In the genomic region with DNA sequence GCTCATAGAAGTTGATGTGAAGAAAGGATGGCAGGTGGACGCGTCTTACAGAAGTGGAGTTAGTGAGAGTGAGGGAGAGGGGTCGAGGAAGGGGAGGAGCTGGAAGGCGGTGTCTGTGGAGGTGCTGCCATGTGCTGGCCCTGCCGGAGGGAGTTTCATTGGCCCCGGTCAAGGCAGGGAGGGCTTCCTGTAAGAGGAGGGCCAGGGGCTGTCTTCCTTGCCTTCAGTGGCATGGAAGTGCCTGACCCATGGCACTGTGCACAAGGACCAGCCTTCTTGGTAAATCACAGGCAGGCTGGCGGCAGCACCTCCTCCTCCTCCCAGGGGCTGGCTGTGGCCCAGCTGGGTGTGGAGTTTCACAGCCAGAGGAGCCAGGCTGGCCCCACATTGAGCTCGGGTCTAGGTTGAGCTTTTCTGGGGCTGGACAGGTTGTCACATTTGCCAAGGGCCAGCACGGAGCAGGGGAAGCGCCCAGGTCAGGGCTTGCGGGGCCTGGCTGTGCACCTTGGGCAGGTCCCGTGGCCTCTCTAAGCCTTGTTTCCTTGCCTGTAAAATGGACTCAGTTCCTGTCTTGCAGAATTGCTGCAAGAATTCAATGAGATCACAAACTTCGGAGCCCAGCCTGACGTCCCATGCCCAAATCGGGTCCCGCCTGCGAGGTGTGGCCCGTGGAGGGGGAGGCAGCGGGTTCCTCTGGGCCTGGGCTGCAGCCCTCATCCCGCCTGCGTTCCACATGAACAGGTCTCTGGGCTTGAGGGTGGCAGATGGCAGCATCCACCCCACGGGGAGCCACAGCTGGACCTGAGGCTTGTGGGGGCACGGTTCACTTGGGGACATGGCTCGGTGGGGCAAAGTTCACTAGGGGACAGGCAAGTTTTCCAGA, we compare ENCODE assay signal across 13 cellular contexts. TPM values are rescaled to one million over a fixed set of nuclear protein-coding genes. Genes with fewer than 3 reads are reported as not detected.
DNase-seq lines count a peak whose midpoint lies in the region; ATAC-seq, FAIRE-seq and TF ChIP-seq lines count a peak whose summit lies in the region.
"Had no signal": no experiment of that assay in that cellular context is flagged by ENCODE, and none has a peak within 500 bp of the region (broad histone marks: within the 10 kb centered on the region; RNA-seq: fewer than 3 reads in every experiment).

No MANE protein-coding gene starts in this region.

- FAIRE-seq in HTR-8/SVneo (lab: Jason Lieb, UNC), result peak; percentile 62

- H3K9me3 ChIP-seq in right atrium auricular region, result no peaks in the 10 kb centered on the region
- H3K9me3 ChIP-seq in skeletal muscle tissue (ENCODE audit: control insufficient read depth in 3 of 3, low read length in 3 of 3), result no peaks in the 10 kb centered on the region
- H3K9me3 ChIP-seq: Caco-2, SJSA1 had no signal

- ATAC-seq in GM21619 (IDR thresholded peaks at IDR 0.05; ENCODE audit: unreplicated experiment) (no peak), GM19328 (IDR thresholded peaks at IDR 0.05; ENCODE audit: unreplicated experiment) (no peak)
- ATAC-seq: effector memory CD8-positive, alpha-beta T cell; natural killer cell had no signal

- DNase-seq in HTR-8/SVneo (ENCODE audit: insufficient read length, low spot score) (no peak), amniotic epithelial cell (ENCODE audit: low read depth) (peak; percentile 51), right atrium auricular region (ENCODE audit: low spot score) (peak; percentile 81), NOMO-1 treated with DMSO at 0.1 percent for 48 hours (lab: John Stamatoyannopoulos, UW; ENCODE audit: unreplicated experiment) (no peak)
- no peak for DNase-seq in activated naive CD4-positive, alpha-beta T cell (lab: John Stamatoyannopoulos, UW)
- DNase-seq: Caco-2; effector memory CD8-positive, alpha-beta T cell; natural killer cell; NCI-H510A had no signal

- H3K36me3 ChIP-seq in right atrium auricular region (no peaks in the 10 kb centered on the region), skeletal muscle tissue (ENCODE audit: control insufficient read depth in 3 of 3, insufficient read depth in 3 of 3, low read length in 3 of 3) (no peaks in the 10 kb centered on the region)
- H3K36me3 ChIP-seq: SJSA1 had no signal

- H3K27ac ChIP-seq in right atrium auricular region (peak overlapping the region; percentile 49 to 56), skeletal muscle tissue (ENCODE audit: low read depth, low read length) (no peak overlapping the region)
- H3K27ac ChIP-seq: SJSA1 had no signal

- TF ChIP-seq CTCF in right atrium auricular region (IDR thresholded peaks at IDR 0.05), result no peak

- peaks cover 0 to 84% of the 10 kb centered on the region in 2 donors for H3K4me1 ChIP-seq in right atrium auricular region
- peaks cover 55 to 58% (median 57%) of the 10 kb centered on the region in 3 donors for H3K4me1 ChIP-seq in skeletal muscle tissue (ENCODE audit: control insufficient read depth in 3 of 3, insufficient read depth in 3 of 3, low read length in 3 of 3)
- H3K4me1 ChIP-seq: Caco-2 had no signal

- H3K9ac ChIP-seq in skeletal muscle tissue (ENCODE audit: low read depth in 1 of 3, low read length in 3 of 3), result peak overlapping the region in 2 of 3 donors; percentile 10 to 25

- no peak overlapping the region for H3K4me3 ChIP-seq in right atrium auricular region
- peak overlapping the region in 1 of 3 donors; percentile 22 for H3K4me3 ChIP-seq in skeletal muscle tissue (ENCODE audit: low read length in 3 of 3)
- H3K4me3 ChIP-seq: SJSA1 had no signal

- H3K27me3 ChIP-seq in right atrium auricular region (no peaks in the 10 kb centered on the region), skeletal muscle tissue (ENCODE audit: control insufficient read depth in 3 of 3, insufficient read depth in 3 of 3, low read length in 3 of 3) (peaks cover 0 to 3% (median 0%) of the 10 kb centered on the region in 3 donors)
- H3K27me3 ChIP-seq: SJSA1 had no signal

RNA-seq across cellular contexts. Expression of a gene that starts 7.0 kb away (rescaled TPM):
- total RNA-seq in right atrium auricular region (100 to 1,000 TPM in 1 of 2 donors, 10 to 100 TPM in 1; 33.8 to 124 TPM), skeletal muscle tissue (20.9 TPM)
- total RNA-seq: natural killer cell had no signal

Comparison
In these comparisons a context has a peak if more than half of its experiments do, and no peak if none do; other contexts are left out.
1. DNase-seq: peak in amniotic epithelial cell (single experiment) and right atrium auricular region (single experiment); none in HTR-8/SVneo (single experiment), NOMO-1 treated with DMSO at 0.1 percent for 48 hours (single experiment) and activated naive CD4-positive, alpha-beta T cell (0 of 4).